In the genomic region with DNA sequence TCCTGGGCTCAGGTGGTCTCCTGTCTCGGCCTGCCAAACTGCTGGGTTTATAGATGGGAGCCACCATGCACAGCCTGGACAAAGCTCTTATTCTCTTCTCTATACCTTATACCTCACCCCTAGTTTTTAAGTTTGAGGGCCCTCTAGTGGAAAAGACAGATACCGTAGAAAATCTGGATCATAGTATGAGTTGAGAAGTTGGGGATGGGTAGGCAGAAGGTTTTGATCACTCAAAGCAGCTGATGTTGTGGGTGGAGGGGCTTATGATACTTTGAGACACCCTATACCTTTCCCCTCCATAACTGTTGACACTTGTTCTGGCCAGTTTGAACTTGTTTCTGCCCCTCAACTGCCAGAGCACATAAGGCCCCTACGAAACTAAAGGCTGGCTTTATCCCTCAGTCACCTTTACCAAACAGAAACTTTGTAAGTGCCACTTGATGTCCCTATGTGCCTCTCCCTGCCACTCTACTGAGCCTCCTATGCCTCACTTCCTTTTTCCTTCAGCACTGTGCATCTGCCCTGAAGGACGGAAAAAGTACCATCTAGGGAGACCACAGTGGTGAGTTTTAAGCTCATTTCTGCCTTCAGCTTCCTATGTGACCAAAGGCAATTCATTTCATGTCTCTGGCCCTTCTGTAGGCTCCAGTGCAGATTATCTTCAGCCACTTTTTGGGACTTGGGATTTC, we compare ENCODE assay signal across 8 cellular contexts. TPM values are rescaled to one million over a fixed set of nuclear protein-coding genes. Genes with fewer than 3 reads are reported as not detected.
A peak's percentile ranks its signal among the peaks of the same experiment; 100 is the strongest.
DNase-seq lines count a peak whose midpoint lies in the region; ATAC-seq, FAIRE-seq and TF ChIP-seq lines count a peak whose summit lies in the region.

No MANE protein-coding gene starts in this region.

- H3K4me3 ChIP-seq in Caco-2 (ENCODE audit: low read depth, low read length): no peak overlapping the region
- H3K4me3 ChIP-seq in NB4 (ENCODE audit: low read depth, low read length): no peak overlapping the region
- no peak overlapping the region for H3K4me3 ChIP-seq in astrocyte (ENCODE audit: insufficient read depth, low read depth, low read length)
- H3K4me3 ChIP-seq in neural progenitor cell: no peak overlapping the region

- FAIRE-seq in GM19239 (lab: Jason Lieb, UNC): peak; percentile 92
- no peak for FAIRE-seq in astrocyte (lab: Jason Lieb, UNC)

- ATAC-seq in GM21723 (IDR thresholded peaks at IDR 0.05; ENCODE audit: unreplicated experiment) (no peak), HG02884 (IDR thresholded peaks at IDR 0.05; ENCODE audit: unreplicated experiment) (no peak), GM18502 (IDR thresholded peaks at IDR 0.05; ENCODE audit: poor library complexity, unreplicated experiment) (no peak)

- H3K36me3 ChIP-seq in Caco-2 (ENCODE audit: control insufficient read depth, insufficient read depth, low read length) (0 out of 2 replicates have a peak, but pooled peaks cover 2% of the 10 kb centered on the region), astrocyte (ENCODE audit: insufficient read depth, low read length) (no peaks in the 10 kb centered on the region), neural progenitor cell (no peaks in the 10 kb centered on the region)

- no peak overlapping the region for H3K4me3 Mint-ChIP-seq in Caco-2 (ENCODE audit: unreplicated experiment)
- H3K4me3 Mint-ChIP-seq in astrocyte (ENCODE audit: unreplicated experiment): no peak overlapping the region
- H3K4me3 Mint-ChIP-seq in neural progenitor cell: no peak overlapping the region

- H3K27me3 ChIP-seq in Caco-2 (replicated peaks; ENCODE audit: control insufficient read depth, insufficient read depth, low read length) (no peaks in the 10 kb centered on the region), astrocyte (ENCODE audit: insufficient read depth, low read length) (no peaks in the 10 kb centered on the region), neural progenitor cell (no peaks in the 10 kb centered on the region)

- H3K4me1 Mint-ChIP-seq in Caco-2 (ENCODE audit: low read depth, unreplicated experiment) (peaks cover 14% of the 10 kb centered on the region), astrocyte (ENCODE audit: low read depth, unreplicated experiment) (peaks cover 35% of the 10 kb centered on the region), neural progenitor cell (peaks cover 19% of the 10 kb centered on the region)

- H4K20me1 ChIP-seq in astrocyte (ENCODE audit: insufficient read depth, low read length) (peaks cover 92% of the 10 kb centered on the region), neural progenitor cell (ENCODE audit: low read depth) (peaks cover 65% of the 10 kb centered on the region)

- POLR2A ChIA-PET in Caco-2 (lab: Charles Lee): interaction anchor here (1.6 kb wide), 1 partner anchor 29 kb away, joined by 15 read pairs; the partner anchor contains the start of gene RALY

- H3K9me3 Mint-ChIP-seq in Caco-2 (ENCODE audit: unreplicated experiment) (no peaks in the 10 kb centered on the region), astrocyte (ENCODE audit: unreplicated experiment) (no peaks in the 10 kb centered on the region), neural progenitor cell (peaks cover 8% of the 10 kb centered on the region)

- H3K9ac ChIP-seq in astrocyte (ENCODE audit: low read length) (no peak overlapping the region), neural progenitor cell (no peak overlapping the region)

- H3K4me1 ChIP-seq in Caco-2 (no peaks in the 10 kb centered on the region), astrocyte (ENCODE audit: insufficient read depth, low read length) (peaks cover 13% of the 10 kb centered on the region), neural progenitor cell (peaks cover 21% of the 10 kb centered on the region)

- TF ChIP-seq CTCF in Caco-2 (IDR thresholded peaks at IDR 0.05; ENCODE audit: insufficient read depth in 1 of 2, low read depth in 1 of 2, low read length in 1 of 2, severe bottlenecking in 1 of 2, unreplicated experiment in 1 of 2): peak; percentile 51 to 72
- TF ChIP-seq CTCF in NB4 (IDR thresholded peaks at IDR 0.05; ENCODE audit: low read depth, low read length): peak; percentile 47
- peak; percentile 18 for TF ChIP-seq CTCF in astrocyte (IDR thresholded peaks at IDR 0.05; ENCODE audit: insufficient read depth, low read depth, low read length)
- TF ChIP-seq CTCF in neural progenitor cell (IDR thresholded peaks at IDR 0.05): peak; percentile 57

- CTCF ChIA-PET in Caco-2 (lab: Charles Lee): interaction anchor here (0.5 to 2.2 kb wide), 23 partner anchors 9 to 628 kb away, joined by 3 to 16 read pairs (median 4); partner anchors contain the start of gene EIF2S2

- no peak for TF ChIP-seq POLR2A in NB4 (IDR thresholded peaks at IDR 0.05; ENCODE audit: extremely low read depth, insufficient read length)

- DNase-seq in Caco-2 (peak in 1 of 2 experiments; percentile 65), GM19239 (ENCODE audit: insufficient read length, low spot score) (peak; percentile 38), NB4 (ENCODE audit: low read depth) (peak; percentile 51), astrocyte (ENCODE audit: low read depth) (no peak), neural progenitor cell (ENCODE audit: low spot score) (peak; percentile 39)

- H3K36me3 Mint-ChIP-seq in Caco-2 (ENCODE audit: insufficient read depth, unreplicated experiment) (peaks cover 6% of the 10 kb centered on the region), astrocyte (ENCODE audit: low read depth, unreplicated experiment) (peaks cover 7% of the 10 kb centered on the region), neural progenitor cell (peaks cover 15% of the 10 kb centered on the region)

- H3K27me3 Mint-ChIP-seq in Caco-2 (ENCODE audit: insufficient read depth, unreplicated experiment) (no peaks in the 10 kb centered on the region), astrocyte (ENCODE audit: low read depth, unreplicated experiment) (no peaks in the 10 kb centered on the region), neural progenitor cell (ENCODE audit: insufficient read depth, low read depth) (no peaks in the 10 kb centered on the region)

- H3K9me3 ChIP-seq in Caco-2: no peaks in the 10 kb centered on the region
- no peaks in the 10 kb centered on the region for H3K9me3 ChIP-seq in astrocyte (ENCODE audit: insufficient read depth, low read depth, low read length)
- H3K9me3 ChIP-seq in neural progenitor cell (ENCODE audit: low read depth): no peaks in the 10 kb centered on the region

- H3K4me2 ChIP-seq in astrocyte (ENCODE audit: low read length) (no peak overlapping the region), neural progenitor cell (no peak overlapping the region)

- H2AFZ ChIP-seq in astrocyte (ENCODE audit: low read depth, low read length) (no peak overlapping the region), neural progenitor cell (replicated peaks) (no peak overlapping the region)

- H3F3A ChIP-seq in neural progenitor cell (ENCODE audit: low read depth): no peaks in the 10 kb centered on the region

- H3K79me2 ChIP-seq in astrocyte (ENCODE audit: insufficient read depth, low read length): peaks cover 89% of the 10 kb centered on the region
- peaks cover 96% of the 10 kb centered on the region for H3K79me2 ChIP-seq in neural progenitor cell (ENCODE audit: low read depth)

- BruUV-seq in Caco-2 (replicated peaks; lab: Mats Ljungman, UMichigan): no TSS peak

- no peak overlapping the region for H3K27ac Mint-ChIP-seq in Caco-2 (ENCODE audit: unreplicated experiment)
- no peak overlapping the region for H3K27ac Mint-ChIP-seq in astrocyte (ENCODE audit: unreplicated experiment)
- H3K27ac Mint-ChIP-seq in neural progenitor cell: peak overlapping the region; percentile 44

- intact Hi-C loops in Caco-2 (cut with micrococcal nuclease; ENCODE audit: unreplicated experiment): loop anchor here (1.0 to 2.0 kb wide), 5 partner anchors 25 to 159 kb away; no protein-coding TSS in a partner anchor

- H3K27ac ChIP-seq in astrocyte (ENCODE audit: low read depth, low read length) (no peak overlapping the region), neural progenitor cell (no peak overlapping the region)

RNA-seq across cellular contexts. Expression of gene RALY, which starts 28.6 kb away (rescaled TPM):
- total RNA-seq in Caco-2 (2022): 298 and 307 TPM in 2 replicates
- total RNA-seq in astrocyte: 90.5 and 105 TPM in 2 replicates
- 102 and 178 TPM in 2 replicates for total RNA-seq in neural progenitor cell (ENCODE audit: low replicate concordance)
